ENCODE assay signal across 13 cellular contexts in genomic region chr12:25784669-25785068, GRCh38.
DNase-seq lines count a peak whose midpoint lies in the region; ATAC-seq and TF ChIP-seq lines count a peak whose summit lies in the region.
"Had no signal": no experiment of that assay in that cellular context is flagged by ENCODE, and none has a peak within 500 bp of the region (broad histone marks: within the 10 kb centered on the region; RNA-seq: fewer than 3 reads in every experiment).

No MANE protein-coding gene starts in this region.

- H3K27me3 Mint-ChIP-seq in glutamatergic neuron (ENCODE audit: unreplicated experiment) = no peaks in the 10 kb centered on the region
- peaks cover under 1% of the 10 kb centered on the region for H3K27me3 Mint-ChIP-seq in activated CD8-positive, alpha-beta T cell treated with anti-CD3 and anti-CD28 coated beads, Interleukin-2, amount 10 ng/mL, durations not matched to agents 7 days and 5 days (ENCODE audit: low read depth)

- no peaks in the 10 kb centered on the region for H3K9me3 Mint-ChIP-seq in glutamatergic neuron (ENCODE audit: unreplicated experiment)
- H3K9me3 Mint-ChIP-seq in activated CD8-positive, alpha-beta T cell treated with anti-CD3 and anti-CD28 coated beads, Interleukin-2, amount 10 ng/mL, durations not matched to agents 7 days and 5 days (ENCODE audit: insufficient read depth) = no peaks in the 10 kb centered on the region
- H3K9me3 Mint-ChIP-seq: HFFc6 had no signal

- peaks cover 25% of the 10 kb centered on the region for H3K4me1 Mint-ChIP-seq in glutamatergic neuron (ENCODE audit: low read depth, unreplicated experiment)
- H3K4me1 Mint-ChIP-seq in activated CD8-positive, alpha-beta T cell treated with anti-CD3 and anti-CD28 coated beads, Interleukin-2, amount 10 ng/mL, durations not matched to agents 7 days and 5 days (ENCODE audit: low read depth) = no peaks in the 10 kb centered on the region
- H3K4me1 Mint-ChIP-seq: CD4-positive, alpha-beta memory T cell had no signal

- no peak overlapping the region for H3K4me3 Mint-ChIP-seq in glutamatergic neuron (ENCODE audit: unreplicated experiment)
- H3K4me3 Mint-ChIP-seq in activated CD8-positive, alpha-beta T cell treated with anti-CD3 and anti-CD28 coated beads, Interleukin-2, amount 10 ng/mL, durations not matched to agents 7 days and 5 days = no peak overlapping the region
- H3K4me3 Mint-ChIP-seq: CD4-positive, alpha-beta memory T cell; HFFc6 had no signal

- no peak for DNase-seq in HEK293T (ENCODE audit: extremely low spot score)
- DNase-seq in LHCN-M2 (ENCODE audit: low read depth) = peak; percentile 74
- DNase-seq in amniotic epithelial cell (ENCODE audit: low read depth) = peak; percentile 26
- DNase-seq in glutamatergic neuron = peak; percentile 14
- no peak for DNase-seq in NCI-H1048 (lab: John Stamatoyannopoulos, UW)
- DNase-seq in activated CD8-positive, alpha-beta T cell treated with anti-CD3 and anti-CD28 coated beads, Interleukin-2, amount 10 ng/mL, durations not matched to agents 7 days and 5 days = no peak
- no peak for DNase-seq in RKO (ENCODE audit: low spot score)
- DNase-seq: BE2C, DMS153, GF-D8, HFFc6 had no signal

- H3K27ac Mint-ChIP-seq in glutamatergic neuron (ENCODE audit: unreplicated experiment) = no peak overlapping the region
- H3K27ac Mint-ChIP-seq in activated CD8-positive, alpha-beta T cell treated with anti-CD3 and anti-CD28 coated beads, Interleukin-2, amount 10 ng/mL, durations not matched to agents 7 days and 5 days = no peak overlapping the region
- H3K27ac Mint-ChIP-seq: CD4-positive, alpha-beta memory T cell; HFFc6 had no signal

- POLR2A ChIA-PET in HEK293T (lab: Yijun Ruan, JAX) = no interaction called here
- POLR2A ChIA-PET in activated CD8-positive, alpha-beta T cell treated with anti-CD3 and anti-CD28 coated beads, Interleukin-2, amount 10 ng/mL, durations not matched to agents 7 days and 5 days (lab: Charles Lee) = no interaction called here

- no peak for ATAC-seq in activated CD8-positive, alpha-beta T cell treated with anti-CD3 and anti-CD28 coated beads, Interleukin-2, amount 10 ng/mL, durations not matched to agents 7 days and 5 days
- ATAC-seq: A549 had no signal

- H3K36me3 Mint-ChIP-seq in glutamatergic neuron (ENCODE audit: unreplicated experiment) = no peaks in the 10 kb centered on the region
- no peaks in the 10 kb centered on the region for H3K36me3 Mint-ChIP-seq in activated CD8-positive, alpha-beta T cell treated with anti-CD3 and anti-CD28 coated beads, Interleukin-2, amount 10 ng/mL, durations not matched to agents 7 days and 5 days (ENCODE audit: low read depth)
- H3K36me3 Mint-ChIP-seq: CD4-positive, alpha-beta memory T cell had no signal

- CTCF ChIA-PET in HEK293T (lab: Yijun Ruan, JAX) = no interaction called here
- CTCF ChIA-PET in activated CD8-positive, alpha-beta T cell treated with anti-CD3 and anti-CD28 coated beads, Interleukin-2, amount 10 ng/mL, durations not matched to agents 7 days and 5 days (lab: Charles Lee) = no interaction called here

- no peak for TF ChIP-seq CTCF in glutamatergic neuron (IDR thresholded peaks at IDR 0.05; ENCODE audit: partially characterized antibody, unreplicated experiment)

TF ChIP-seq in HEK293T, 16 proteins besides CTCF, POLR2A, EP300 and RAD21:
- no peak for TF ChIP-seq ELF4 (IDR thresholded peaks at IDR 0.05)
- no peak for TF ChIP-seq TARDBP (IDR thresholded peaks at IDR 0.05)
- no peak for TF ChIP-seq FOXK2 (IDR thresholded peaks at IDR 0.05)
- no peak for TF ChIP-seq ARNT (IDR thresholded peaks at IDR 0.05)
- TF ChIP-seq HDGF (IDR thresholded peaks at IDR 0.05; ENCODE audit: borderline replicate concordance) = no peak
- 0 out of 2 replicates have a peak, but pooled peaks have one; percentile 21 for TF ChIP-seq PKNOX1 (IDR thresholded peaks at IDR 0.05)

Comparison
In these comparisons a context has a peak if more than half of its experiments do, and no peak if none do; other contexts are left out.
1. DNase-seq: peak in LHCN-M2 (single experiment), amniotic epithelial cell (single experiment) and glutamatergic neuron (single experiment); none in HEK293T (single experiment), NCI-H1048 (single experiment), activated CD8-positive, alpha-beta T cell treated with anti-CD3 and anti-CD28 coated beads, Interleukin-2, amount 10 ng/mL, durations not matched to agents 7 days and 5 days (single experiment) and RKO (single experiment).